8 cellular contexts compared by ENCODE assay signal in genomic region chr7:158646766-158647474, GRCh38. TPM values are rescaled to one million over a fixed set of nuclear protein-coding genes. Genes with fewer than 3 reads are reported as not detected.
DNase-seq lines count a peak whose midpoint lies in the region; ATAC-seq and TF ChIP-seq lines count a peak whose summit lies in the region.

No MANE protein-coding gene starts in this region.

- ATAC-seq in HG02870 (IDR thresholded peaks at IDR 0.05; ENCODE audit: unreplicated experiment) (no peak), HG02588 (IDR thresholded peaks at IDR 0.05; ENCODE audit: unreplicated experiment) (no peak)

- H3K27ac ChIP-seq in 22Rv1, result no peak overlapping the region

- TF ChIP-seq POLR2A in erythroblast (IDR thresholded peaks at IDR 0.05; ENCODE audit: low read length), result no peak

- TF ChIP-seq CTCF in 22Rv1 (IDR thresholded peaks at IDR 0.05), result peak; percentile 91

- peak; percentile 28 for DNase-seq in ELR (ENCODE audit: low read depth)
- peak; percentile 51 for DNase-seq in NCI-H69 (lab: John Stamatoyannopoulos, UW)
- peak; percentile 18 to 41 for DNase-seq in erythroblast (lab: John Stamatoyannopoulos, UW)
- no peak for DNase-seq in NCI-H2107 (lab: John Stamatoyannopoulos, UW)
- DNase-seq in H4 (ENCODE audit: low spot score), result no peak

RNA-seq across cellular contexts. Expression of gene NCAPG2, which starts 57.7 kb away (rescaled TPM):
- 26.0 and 29.3 TPM in 2 replicates for total RNA-seq in H4 (2014; rRNA removed; shearing (Covaris generic))

RNA-seq across cellular contexts. Expression of gene PTPRN2, which starts 59.3 kb away (rescaled TPM):
- total RNA-seq in H4 (2014; rRNA removed; shearing (Covaris generic)), result 0.97 TPM in 2 replicates

Comparison
In these comparisons a context has a peak if more than half of its experiments do, and no peak if none do; other contexts are left out.
1. DNase-seq: peak in ELR (single experiment), NCI-H69 (single experiment) and erythroblast (2 of 2); none in NCI-H2107 (single experiment) and H4 (single experiment).